In genomic region chr22:41480397-41480735, GRCh38 we compare ENCODE assay signal across 12 cellular contexts. TPM values are rescaled to one million over a fixed set of nuclear protein-coding genes. Genes with fewer than 3 reads are reported as not detected.
A peak's percentile ranks its signal among the peaks of the same experiment; 100 is the strongest.
DNase-seq lines count a peak whose midpoint lies in the region; ATAC-seq and TF ChIP-seq lines count a peak whose summit lies in the region.
"Had no signal": no experiment of that assay in that cellular context is flagged by ENCODE, and none has a peak within 500 bp of the region (broad histone marks: within the 10 kb centered on the region; RNA-seq: fewer than 3 reads in every experiment).

No MANE protein-coding gene starts in this region.

- DNase-seq in cardiac muscle cell (ENCODE audit: low read depth in 1 of 2, low spot score in 1 of 2) (no peak), cardiac septum (ENCODE audit: low spot score) (no peak), dedifferentiated amniotic fluid mesenchymal stem cell (ENCODE audit: extremely low spot score) (peak; percentile 74), vagina (ENCODE audit: extremely low spot score in 2 of 2) (no peak), mesenteric fat pad (ENCODE audit: low spot score) (no peak), cortex of kidney (lab: John Stamatoyannopoulos, UW) (no peak), lower lobe of right lung (no peak)
- DNase-seq: activated T-cell treated with anti-CD3 and anti-CD28 coated beads, Interleukin-2, amount 50 U/mL, for 48 hours; AML-193; foreskin keratinocyte had no signal

- H3K36me3 ChIP-seq in cardiac muscle cell (no peaks in the 10 kb centered on the region), vagina (peaks cover 0 to 5% of the 10 kb centered on the region in 2 donors), lower lobe of right lung (peaks cover 8% of the 10 kb centered on the region)

- peak overlapping the region; percentile 14 for H3K27ac ChIP-seq in cardiac muscle cell
- peak overlapping the region; percentile 70 for H3K27ac ChIP-seq in vagina
- no peak overlapping the region for H3K27ac ChIP-seq in lower lobe of right lung
- H3K27ac ChIP-seq: foreskin keratinocyte had no signal

- no peaks in the 10 kb centered on the region for H3K9me3 Mint-ChIP-seq in nephron
- H3K9me3 Mint-ChIP-seq: T-helper 1 cell treated with Interleukin-12 subunit alpha and Interleukin-12 subunit beta and Interleukin-4 antibody, amounts not matched to agents 30 μg/mL and 1 μg/mL, for 36 hours had no signal

- no peaks in the 10 kb centered on the region for H3K27me3 ChIP-seq in cardiac muscle cell
- no peaks in the 10 kb centered on the region for H3K27me3 ChIP-seq in vagina
- no peaks in the 10 kb centered on the region for H3K27me3 ChIP-seq in lower lobe of right lung (ENCODE audit: low read depth)
- H3K27me3 ChIP-seq: foreskin keratinocyte had no signal

- ATAC-seq in lower lobe of right lung, result no peak
- ATAC-seq: foreskin keratinocyte had no signal

- no peaks in the 10 kb centered on the region for H3K36me3 Mint-ChIP-seq in nephron (ENCODE audit: low read depth)

- H3K27me3 Mint-ChIP-seq in nephron (ENCODE audit: low read depth), result no peaks in the 10 kb centered on the region

- H3K4me1 Mint-ChIP-seq in nephron, result peaks cover 39% of the 10 kb centered on the region

- TF ChIP-seq POLR2A in vagina (IDR thresholded peaks at IDR 0.05), result no peak

- H3K4me1 ChIP-seq in cardiac muscle cell (ENCODE audit: low read depth) (peaks cover 8% of the 10 kb centered on the region), vagina (peaks cover 54% of the 10 kb centered on the region), lower lobe of right lung (peaks cover 51% of the 10 kb centered on the region)
- H3K4me1 ChIP-seq: foreskin keratinocyte had no signal

- H3K9me3 ChIP-seq in cardiac muscle cell (ENCODE audit: low read depth), result no peaks in the 10 kb centered on the region
- H3K9me3 ChIP-seq in vagina, result no peaks in the 10 kb centered on the region
- H3K9me3 ChIP-seq in lower lobe of right lung, result no peaks in the 10 kb centered on the region

- H3K27ac Mint-ChIP-seq in nephron, result peak overlapping the region in 2 of 3 experiments; percentile 12 to 51
- H3K27ac Mint-ChIP-seq: T-helper 1 cell treated with Interleukin-12 subunit alpha and Interleukin-12 subunit beta and Interleukin-4 antibody, amounts not matched to agents 30 μg/mL and 1 μg/mL, for 36 hours had no signal

- H3K4me3 ChIP-seq in cardiac muscle cell, result no peak overlapping the region
- H3K4me3 ChIP-seq in vagina, result no peak overlapping the region
- no peak overlapping the region for H3K4me3 ChIP-seq in lower lobe of right lung

- H3K4me3 Mint-ChIP-seq in nephron, result no peak overlapping the region
- H3K4me3 Mint-ChIP-seq: T-helper 1 cell treated with Interleukin-12 subunit alpha and Interleukin-12 subunit beta and Interleukin-4 antibody, amounts not matched to agents 30 μg/mL and 1 μg/mL, for 36 hours had no signal

- intact Hi-C loops in cardiac septum (cut with DNase I), result no loop called here
- intact Hi-C loops in vagina (cut with DNase I), result no loop called here
- intact Hi-C loops in lower lobe of right lung (cut with DNase I), result no loop called here

- TF ChIP-seq CTCF in cardiac muscle cell (IDR thresholded peaks at IDR 0.05; ENCODE audit: low read depth, low read length), result no peak
- no peak for TF ChIP-seq CTCF in nephron (IDR thresholded peaks at IDR 0.05; ENCODE audit: unreplicated experiment in 3 of 3)
- TF ChIP-seq CTCF in vagina (IDR thresholded peaks at IDR 0.05), result no peak
- TF ChIP-seq CTCF in lower lobe of right lung (IDR thresholded peaks at IDR 0.05), result no peak

RNA-seq across cellular contexts. Expression of gene ACO2, which starts 11.4 kb away (rescaled TPM):
- total RNA-seq in cardiac muscle cell, result 183 and 223 TPM in 2 replicates
- polyA plus RNA-seq in cardiac muscle cell, result 247 and 328 TPM in 2 replicates
- 662 TPM for total RNA-seq in cardiac septum
- 78.6 TPM for total RNA-seq in vagina
- 109 TPM for total RNA-seq in mesenteric fat pad
- total RNA-seq in lower lobe of right lung, result 77.7 TPM

RNA-seq across cellular contexts. Expression of gene PHF5A, which starts 11.9 kb away (rescaled TPM):
- 32.2 and 42.2 TPM in 2 replicates for total RNA-seq in cardiac muscle cell
- polyA plus RNA-seq in cardiac muscle cell, result 25.9 and 26.9 TPM in 2 replicates
- total RNA-seq in cardiac septum, result 22.0 TPM
- total RNA-seq in vagina, result 35.4 TPM
- 35.9 TPM for total RNA-seq in mesenteric fat pad
- total RNA-seq in lower lobe of right lung, result 31.1 TPM

RNA-seq across cellular contexts. Expression of gene TOB2, which starts 33.8 kb away (rescaled TPM):
- total RNA-seq in cardiac muscle cell (32.0 and 42.4 TPM in 2 replicates), cardiac septum (26.9 TPM), vagina (34.9 TPM), mesenteric fat pad (82.4 TPM), lower lobe of right lung (49.0 TPM)
- polyA plus RNA-seq in cardiac muscle cell, result 35.5 and 52.9 TPM in 2 replicates
